ENCODE assay signal across 8 cellular contexts in genomic region chr16:27269300-27270150, GRCh38. TPM values are rescaled to one million over a fixed set of nuclear protein-coding genes. Genes with fewer than 3 reads are reported as not detected.
DNase-seq lines count a peak whose midpoint lies in the region; ATAC-seq and TF ChIP-seq lines count a peak whose summit lies in the region.

No MANE protein-coding gene starts in this region.

- H3K36me3 ChIP-seq in CD4-positive, CD25-positive, alpha-beta regulatory T cell (ENCODE audit: control insufficient read depth, insufficient read depth, low read length) = no peaks in the 10 kb centered on the region
- no peaks in the 10 kb centered on the region for H3K36me3 ChIP-seq in NT2/D1 (ENCODE audit: insufficient read depth, insufficient read length, low read length)
- H3K36me3 ChIP-seq in effector memory CD4-positive, alpha-beta T cell (ENCODE audit: control insufficient read depth, insufficient read depth, low read length) = no peaks in the 10 kb centered on the region
- H3K36me3 ChIP-seq in osteoblast (ENCODE audit: insufficient read depth, low read length) = no peaks in the 10 kb centered on the region

- peaks cover 14% of the 10 kb centered on the region for H3K79me2 ChIP-seq in osteoblast (ENCODE audit: insufficient read depth, low read length)

- H4K20me1 ChIP-seq in osteoblast (ENCODE audit: insufficient read depth, low read length) = no peaks in the 10 kb centered on the region

- ATAC-seq in CD4-positive, CD25-positive, alpha-beta regulatory T cell (ENCODE audit: low read depth in 2 of 2) = no peak
- ATAC-seq in GM18858 (IDR thresholded peaks at IDR 0.05; ENCODE audit: unreplicated experiment) = no peak
- ATAC-seq in GM19328 (IDR thresholded peaks at IDR 0.05; ENCODE audit: unreplicated experiment) = no peak

- peak overlapping the region; percentile 96 for H3K4me2 ChIP-seq in osteoblast (ENCODE audit: insufficient read depth, low read length)

- H3K4me3 Mint-ChIP-seq in CD4-positive, CD25-positive, alpha-beta regulatory T cell = peak overlapping the region; percentile 97 to 99 (median 98)

- TF ChIP-seq CTCF in osteoblast (IDR thresholded peaks at IDR 0.05; ENCODE audit: extremely low read depth, low read depth, low read length) = no peak

- no peak for DNase-seq in CD4-positive, CD25-positive, alpha-beta regulatory T cell
- DNase-seq in NT2/D1 (ENCODE audit: low read depth, low spot score) (no peak), osteoblast (ENCODE audit: insufficient read length, low spot score, missing footprints) (no peak), NCI-H345 treated with DMSO at 0.1 percent for 48 hours (lab: John Stamatoyannopoulos, UW; ENCODE audit: unreplicated experiment) (no peak), SW 1271 (lab: John Stamatoyannopoulos, UW) (no peak)
- DNase-seq in effector memory CD4-positive, alpha-beta T cell = no peak

- H3K27ac ChIP-seq in CD4-positive, CD25-positive, alpha-beta regulatory T cell (ENCODE audit: insufficient read depth, low read length, poor library complexity, severe bottlenecking) = no peak overlapping the region
- H3K27ac ChIP-seq in effector memory CD4-positive, alpha-beta T cell (ENCODE audit: insufficient read depth, low read length, poor library complexity, severe bottlenecking) = peak overlapping the region; percentile 82
- H3K27ac ChIP-seq in osteoblast (ENCODE audit: low read depth, low read length) = peak overlapping the region; percentile 96

- peaks cover 15 to 57% (median 41%) of the 10 kb centered on the region in 4 donors for H3K4me1 Mint-ChIP-seq in CD4-positive, CD25-positive, alpha-beta regulatory T cell

- no peak overlapping the region for H2AFZ ChIP-seq in osteoblast (ENCODE audit: low read length)

- no peaks in the 10 kb centered on the region for H3K9me3 ChIP-seq in CD4-positive, CD25-positive, alpha-beta regulatory T cell (ENCODE audit: control insufficient read depth in 2 of 2, low read length in 2 of 2)
- no peaks in the 10 kb centered on the region for H3K9me3 ChIP-seq in NT2/D1 (ENCODE audit: insufficient read depth, low read length)
- no peaks in the 10 kb centered on the region for H3K9me3 ChIP-seq in effector memory CD4-positive, alpha-beta T cell (ENCODE audit: control insufficient read depth, low read length)
- no peaks in the 10 kb centered on the region for H3K9me3 ChIP-seq in osteoblast (ENCODE audit: low read depth, low read length)

- H3K27me3 ChIP-seq in CD4-positive, CD25-positive, alpha-beta regulatory T cell (ENCODE audit: control insufficient read depth, insufficient read depth, low read length) = no peaks in the 10 kb centered on the region
- H3K27me3 ChIP-seq in NT2/D1 (ENCODE audit: insufficient read depth, insufficient read length) (no peaks in the 10 kb centered on the region), osteoblast (ENCODE audit: insufficient read depth, low read length) (no peaks in the 10 kb centered on the region)
- no peaks in the 10 kb centered on the region for H3K27me3 ChIP-seq in effector memory CD4-positive, alpha-beta T cell (replicated peaks; ENCODE audit: control insufficient read depth, insufficient read depth, low read length, poor library complexity, severe bottlenecking)

- peak overlapping the region; percentile 96 to 99 (median 98) for H3K27ac Mint-ChIP-seq in CD4-positive, CD25-positive, alpha-beta regulatory T cell

- peaks cover 0 to 3% (median 0%) of the 10 kb centered on the region in 7 donors for H3K9me3 Mint-ChIP-seq in CD4-positive, CD25-positive, alpha-beta regulatory T cell

- H3K36me3 Mint-ChIP-seq in CD4-positive, CD25-positive, alpha-beta regulatory T cell = no peaks in the 10 kb centered on the region

- peak overlapping the region; percentile 37 for H3K4me3 ChIP-seq in CD4-positive, CD25-positive, alpha-beta regulatory T cell (ENCODE audit: low read depth, low read length)
- H3K4me3 ChIP-seq in NT2/D1 (ENCODE audit: insufficient read length, low read depth) = peak overlapping the region; percentile 92
- peak overlapping the region; percentile 64 for H3K4me3 ChIP-seq in effector memory CD4-positive, alpha-beta T cell (ENCODE audit: insufficient read depth, low read depth, low read length, poor library complexity, severe bottlenecking)
- peak overlapping the region; percentile 79 for H3K4me3 ChIP-seq in osteoblast (ENCODE audit: insufficient read depth, low read length)

- H3K9ac ChIP-seq in NT2/D1 (ENCODE audit: insufficient read length, low read depth) = peak overlapping the region; percentile 97

- H3K27me3 Mint-ChIP-seq in CD4-positive, CD25-positive, alpha-beta regulatory T cell = peaks cover 27% of the 10 kb centered on the region

- peaks cover 19% of the 10 kb centered on the region for H3K4me1 ChIP-seq in CD4-positive, CD25-positive, alpha-beta regulatory T cell (ENCODE audit: control insufficient read depth, insufficient read depth, low read length, poor library complexity, severe bottlenecking)
- H3K4me1 ChIP-seq in NT2/D1 (ENCODE audit: insufficient read depth, insufficient read length) = no peaks in the 10 kb centered on the region
- peaks cover 12% of the 10 kb centered on the region for H3K4me1 ChIP-seq in effector memory CD4-positive, alpha-beta T cell (ENCODE audit: control insufficient read depth, insufficient read depth, low read length, poor library complexity, severe bottlenecking)
- peaks cover 12% of the 10 kb centered on the region for H3K4me1 ChIP-seq in osteoblast (ENCODE audit: insufficient read depth, low read length)

RNA-seq across cellular contexts. Expression of gene NSMCE1, which starts 1.0 kb away (rescaled TPM):
- total RNA-seq in CD4-positive, CD25-positive, alpha-beta regulatory T cell = 40.0 TPM
- polyA plus RNA-seq in CD4-positive, CD25-positive, alpha-beta regulatory T cell = 100 to 1,000 TPM; 128 to 156 (median 138) TPM
- 57.9 and 71.3 TPM in 2 replicates for total RNA-seq in osteoblast

RNA-seq across cellular contexts. Expression of gene IL4R, which starts 44.2 kb away (rescaled TPM):
- 160 TPM for total RNA-seq in CD4-positive, CD25-positive, alpha-beta regulatory T cell
- 10 to 100 TPM; 21.2 to 32.4 (median 25.8) TPM for polyA plus RNA-seq in CD4-positive, CD25-positive, alpha-beta regulatory T cell
- 28.0 and 32.9 TPM in 2 replicates for total RNA-seq in osteoblast

Comparison
In these comparisons a context has a peak if more than half of its experiments do, and no peak if none do; other contexts are left out.
1. H3K4me3 ChIP-seq: peak in every context shown above with its lines; median percentile 92 in NT2/D1; 79 in osteoblast; 64 in effector memory CD4-positive, alpha-beta T cell; 37 in CD4-positive, CD25-positive, alpha-beta regulatory T cell.